Comparison of ENCODE assay signal across 28 cellular contexts in the genomic region with DNA sequence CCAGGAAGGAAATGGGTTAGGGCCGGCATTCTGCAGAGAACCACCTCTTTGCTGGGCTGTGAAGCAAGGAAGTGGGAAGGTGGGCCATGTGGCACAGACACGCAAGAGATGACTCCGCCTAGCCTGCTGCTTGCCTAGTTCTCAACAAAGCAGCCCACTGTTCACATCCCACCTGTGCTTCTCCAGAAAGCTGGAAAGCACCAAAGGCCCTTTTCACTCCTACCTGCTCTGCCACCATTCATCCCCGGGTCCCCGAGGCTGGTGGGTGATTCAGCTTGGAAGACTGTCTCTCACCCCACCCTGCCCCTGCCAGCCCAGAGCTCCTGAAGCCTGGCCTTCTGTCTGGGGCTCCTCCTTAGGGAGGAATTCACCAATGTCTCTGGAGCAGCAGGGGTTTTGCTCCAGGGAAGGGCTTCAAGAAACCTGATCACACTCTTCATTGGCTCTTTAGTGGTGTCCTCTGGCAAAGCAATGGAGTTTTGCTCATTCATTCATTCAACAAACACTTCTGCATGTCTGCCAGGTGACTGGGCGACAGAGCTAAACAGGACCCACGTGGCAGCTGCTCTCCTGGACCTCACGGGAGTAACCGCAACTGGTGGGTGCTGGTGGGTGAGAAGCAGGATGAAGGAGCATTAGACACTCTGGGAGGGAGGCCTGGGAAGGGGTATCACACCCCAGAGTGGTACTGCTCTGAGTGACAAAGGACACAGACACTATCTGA.
A peak's percentile ranks its signal among the peaks of the same experiment; 100 is the strongest.
DNase-seq lines count a peak whose midpoint lies in the region; ATAC-seq and TF ChIP-seq lines count a peak whose summit lies in the region.
"Had no signal": no experiment of that assay in that cellular context is flagged by ENCODE, and none has a peak within 500 bp of the region (broad histone marks: within the 10 kb centered on the region; RNA-seq: fewer than 3 reads in every experiment).

No MANE protein-coding gene starts in this region.

- H3K27me3 ChIP-seq in RWPE2 (ENCODE audit: insufficient read depth, poor library complexity, severe bottlenecking) (no peaks in the 10 kb centered on the region), spleen (replicated peaks in 1 of 7) (peaks cover 0 to 33% (median 0%) of the 10 kb centered on the region in 7 donors)
- H3K27me3 ChIP-seq: hepatocyte, stomach, tibial artery had no signal

- intact Hi-C loops in spleen (cut with DNase I; ENCODE audit: low total_unique reads) = no loop called here

- H3K9me3 ChIP-seq in RWPE2 (ENCODE audit: severe bottlenecking) (no peaks in the 10 kb centered on the region), spleen (no peaks in the 10 kb centered on the region)
- H3K9me3 ChIP-seq: left ventricle myocardium inferior, stomach, tibial artery had no signal

- H3K27ac ChIP-seq in RWPE2 (ENCODE audit: poor library complexity, severe bottlenecking) = no peak overlapping the region
- H3K27ac ChIP-seq in spleen = no peak overlapping the region
- H3K27ac ChIP-seq: dorsolateral prefrontal cortex, hepatocyte, left ventricle myocardium inferior, parathyroid adenoma, stomach, tibial artery had no signal

- H3K27me3 Mint-ChIP-seq in activated naive CD8-positive, alpha-beta T cell treated with anti-CD3 and anti-CD28 coated beads for 36 hours = peaks cover 2% of the 10 kb centered on the region
- peaks cover 11% of the 10 kb centered on the region for H3K27me3 Mint-ChIP-seq in activated naive CD8-positive, alpha-beta T cell treated with anti-CD3 and anti-CD28 coated beads, Interleukin-2, amount 50 U/mL, for 24 hours
- H3K27me3 Mint-ChIP-seq: activated CD4-positive, alpha-beta memory T cell treated with anti-CD3 and anti-CD28 coated beads for 36 hours; CD4-positive, CD25-positive, alpha-beta regulatory T cell had no signal

- H3K4me3 ChIP-seq in RWPE2 (ENCODE audit: severe bottlenecking) (no peak overlapping the region), spleen (no peak overlapping the region)
- H3K4me3 ChIP-seq: dorsolateral prefrontal cortex, hepatocyte, left ventricle myocardium inferior, stomach, tibial artery had no signal

- no peak overlapping the region for H3K4me3 Mint-ChIP-seq in activated naive CD8-positive, alpha-beta T cell treated with anti-CD3 and anti-CD28 coated beads for 36 hours
- no peak overlapping the region for H3K4me3 Mint-ChIP-seq in activated naive CD8-positive, alpha-beta T cell treated with anti-CD3 and anti-CD28 coated beads, Interleukin-2, amount 50 U/mL, for 24 hours
- H3K4me3 Mint-ChIP-seq: activated CD4-positive, alpha-beta memory T cell treated with anti-CD3 and anti-CD28 coated beads for 36 hours; CD4-positive, CD25-positive, alpha-beta regulatory T cell; immature natural killer cell; nephron progenitor cell had no signal

- no peak for ATAC-seq in activated naive CD8-positive, alpha-beta T cell treated with anti-CD3 and anti-CD28 coated beads, Interleukin-2, amount 50 U/mL, for 24 hours
- ATAC-seq in RWPE2 (ENCODE audit: low read depth) (peak; percentile 31; the same call in 2 of the 3 replicates), HG03432 (IDR thresholded peaks at IDR 0.05; ENCODE audit: unreplicated experiment) (no peak)
- ATAC-seq: HCT116, HepG2, right cardiac atrium, Right ventricle myocardium inferior had no signal

- H3K4me1 ChIP-seq in RWPE2 (ENCODE audit: insufficient read depth, poor library complexity, severe bottlenecking) = peaks cover 3% of the 10 kb centered on the region
- peaks cover 0 to 68% (median 27%) of the 10 kb centered on the region in 6 donors for H3K4me1 ChIP-seq in spleen
- H3K4me1 ChIP-seq: left ventricle myocardium inferior, parathyroid adenoma had no signal

- no peaks in the 10 kb centered on the region for H3K36me3 Mint-ChIP-seq in activated naive CD8-positive, alpha-beta T cell treated with anti-CD3 and anti-CD28 coated beads for 36 hours
- no peaks in the 10 kb centered on the region for H3K36me3 Mint-ChIP-seq in activated naive CD8-positive, alpha-beta T cell treated with anti-CD3 and anti-CD28 coated beads, Interleukin-2, amount 50 U/mL, for 24 hours (ENCODE audit: low read depth)
- H3K36me3 Mint-ChIP-seq: activated CD4-positive, alpha-beta memory T cell treated with anti-CD3 and anti-CD28 coated beads for 36 hours; CD4-positive, CD25-positive, alpha-beta regulatory T cell; immature natural killer cell had no signal

- peaks cover 75% of the 10 kb centered on the region for H3K4me1 Mint-ChIP-seq in activated naive CD8-positive, alpha-beta T cell treated with anti-CD3 and anti-CD28 coated beads for 36 hours
- H3K4me1 Mint-ChIP-seq in activated naive CD8-positive, alpha-beta T cell treated with anti-CD3 and anti-CD28 coated beads, Interleukin-2, amount 50 U/mL, for 24 hours = peaks cover 77% of the 10 kb centered on the region

- no peak for DNase-seq in activated naive CD8-positive, alpha-beta T cell treated with anti-CD3 and anti-CD28 coated beads for 36 hours
- no peak for DNase-seq in activated naive CD8-positive, alpha-beta T cell treated with anti-CD3 and anti-CD28 coated beads, Interleukin-2, amount 50 U/mL, for 24 hours
- DNase-seq in RWPE2 (ENCODE audit: low spot score) (peak; percentile 63), kidney tubule cell (ENCODE audit: low spot score) (peak; percentile 37), spleen (peak; percentile 59), NAMALWA (ENCODE audit: low spot score) (no peak)
- DNase-seq in stimulated activated naive CD4-positive, alpha-beta T cell treated with Interleukin-2 at 50 U/mL for 16 hours (lab: John Stamatoyannopoulos, UW) = no peak
- DNase-seq: activated CD4-positive, alpha-beta memory T cell treated with anti-CD3 and anti-CD28 coated beads for 36 hours; activated CD4-positive, CD25-positive, alpha-beta regulatory T cell; CD4-positive, CD25-positive, alpha-beta regulatory T cell; dorsolateral prefrontal cortex; immature natural killer cell; left ventricle myocardium inferior; NCI-H1105 treated with DMSO at 0.1 percent for 48 hours; NCI-H2029 treated with DMSO at 0.1 percent for 48 hours; NCI-H446; nephron progenitor cell; right cardiac atrium; stimulated activated CD4-positive, alpha-beta T cell treated with anti-CD3 and anti-CD28 coated beads, Interleukin-15, amount 100 ng/mL, for 24 hours; stomach; T1000; tibial artery had no signal

- H3K27ac Mint-ChIP-seq in activated naive CD8-positive, alpha-beta T cell treated with anti-CD3 and anti-CD28 coated beads for 36 hours = peak overlapping the region; percentile 50
- H3K27ac Mint-ChIP-seq in activated naive CD8-positive, alpha-beta T cell treated with anti-CD3 and anti-CD28 coated beads, Interleukin-2, amount 50 U/mL, for 24 hours = no peak overlapping the region
- H3K27ac Mint-ChIP-seq: activated CD4-positive, alpha-beta memory T cell treated with anti-CD3 and anti-CD28 coated beads for 36 hours; immature natural killer cell; nephron progenitor cell had no signal

- TF ChIP-seq CTCF in RWPE2 (IDR thresholded peaks at IDR 0.05; ENCODE audit: poor library complexity, severe bottlenecking) = no peak
- TF ChIP-seq CTCF in spleen (IDR thresholded peaks at IDR 0.05 in 8 of 11, conservative IDR thresholded peaks at IDR 0.05 in 3 of 11) = no peak

- H3K9me3 Mint-ChIP-seq in activated naive CD8-positive, alpha-beta T cell treated with anti-CD3 and anti-CD28 coated beads for 36 hours = no peaks in the 10 kb centered on the region
- H3K9me3 Mint-ChIP-seq in activated naive CD8-positive, alpha-beta T cell treated with anti-CD3 and anti-CD28 coated beads, Interleukin-2, amount 50 U/mL, for 24 hours = no peaks in the 10 kb centered on the region
- H3K9me3 Mint-ChIP-seq: activated CD4-positive, alpha-beta memory T cell treated with anti-CD3 and anti-CD28 coated beads for 36 hours; CD4-positive, CD25-positive, alpha-beta regulatory T cell; nephron progenitor cell had no signal

- 69 to 81% (median 75%) methylated on average over 8 to 9 of the region's 9 CpGs for WGBS in spleen, 5 donors

- H3K36me3 ChIP-seq in RWPE2 (ENCODE audit: low read depth) (no peaks in the 10 kb centered on the region), spleen (no peaks in the 10 kb centered on the region)
- H3K36me3 ChIP-seq: left ventricle myocardium inferior, stomach, tibial artery had no signal

- no peak for TF ChIP-seq POLR2A in spleen (IDR thresholded peaks at IDR 0.05)

Comparison
In these comparisons a context has a peak if more than half of its experiments do, and no peak if none do; other contexts are left out.
1. DNase-seq: peak in RWPE2 (single experiment), kidney tubule cell (single experiment) and spleen (single experiment); none in activated naive CD8-positive, alpha-beta T cell treated with anti-CD3 and anti-CD28 coated beads for 36 hours (single experiment), activated naive CD8-positive, alpha-beta T cell treated with anti-CD3 and anti-CD28 coated beads, Interleukin-2, amount 50 U/mL, for 24 hours (single experiment), NAMALWA (single experiment) and stimulated activated naive CD4-positive, alpha-beta T cell treated with Interleukin-2 at 50 U/mL for 16 hours (single experiment).